Comparison of ENCODE assay signal across 25 cellular contexts in genomic region chr14:102513899-102514772, GRCh38. TPM values are rescaled to one million over a fixed set of nuclear protein-coding genes. Genes with fewer than 3 reads are reported as not detected.
DNase-seq lines count a peak whose midpoint lies in the region; ATAC-seq, FAIRE-seq and TF ChIP-seq lines count a peak whose summit lies in the region.
"Had no signal": no experiment of that assay in that cellular context is flagged by ENCODE, and none has a peak within 500 bp of the region (broad histone marks: within the 10 kb centered on the region; RNA-seq: fewer than 3 reads in every experiment).

No MANE protein-coding gene starts in this region.

- DNase-seq in HTR-8/SVneo (ENCODE audit: insufficient read length, low spot score) (no peak), RWPE2 (ENCODE audit: low spot score) (peak; percentile 70), mesenchymal stem cell (no peak), NCI-H1105 (lab: John Stamatoyannopoulos, UW) (no peak), activated gamma-delta T cell (lab: John Stamatoyannopoulos, UW) (no peak)
- no peak for DNase-seq in NK-92 treated with Interleukin-12 subunit alpha and Interleukin-12 subunit beta, amount 100 ng/mL, for 24 hours (lab: John Stamatoyannopoulos, UW)
- DNase-seq: CD8-positive, alpha-beta memory T cell; DMS 273 treated with DMSO at 0.1 percent for 48 hours; DMS79; EL; GDM1; H9; HFFc6; Kasumi-1; MV-4-11; NCI-H1105 treated with DMSO at 0.1 percent for 48 hours; NCI-H2029; NCI-H2227 treated with DMSO at 0.1 percent for 48 hours; NCI-H526 treated with DMSO at 0.1 percent for 48 hours; RPMI8226; SIG-M5 had no signal

- H3K4ac ChIP-seq in mesenchymal stem cell (ENCODE audit: low read depth in 1 of 2, low read length in 2 of 2): no peak overlapping the region

- no peak overlapping the region for H2AK5ac ChIP-seq in mesenchymal stem cell (ENCODE audit: low read length, severe bottlenecking)

- H3K36me3 ChIP-seq in RWPE2 (ENCODE audit: low read depth): no peaks in the 10 kb centered on the region
- no peaks in the 10 kb centered on the region for H3K36me3 ChIP-seq in mesenchymal stem cell (ENCODE audit: control insufficient read depth in 1 of 2, insufficient read depth in 2 of 2, low read depth in 1 of 2, low read length in 2 of 2)

- H2BK12ac ChIP-seq in mesenchymal stem cell (ENCODE audit: low read length in 2 of 2): no peak overlapping the region

- no peak for ATAC-seq in RWPE2 (ENCODE audit: low read depth)
- ATAC-seq in HG03045 (IDR thresholded peaks at IDR 0.05; ENCODE audit: unreplicated experiment): no peak
- ATAC-seq: GM12878, GM23338 had no signal

- H3K27ac ChIP-seq in RWPE2 (ENCODE audit: poor library complexity, severe bottlenecking) (no peak overlapping the region), mesenchymal stem cell (ENCODE audit: low read length, poor library complexity, severe bottlenecking) (no peak overlapping the region)
- H3K27ac ChIP-seq: SK-N-MC had no signal

- H2BK120ac ChIP-seq in mesenchymal stem cell (ENCODE audit: low read depth, low read length): no peak overlapping the region

- no peak overlapping the region for H3K4me2 ChIP-seq in mesenchymal stem cell (ENCODE audit: low read length, poor library complexity, severe bottlenecking)
- H3K4me2 ChIP-seq: GM23338 had no signal

- WGBS in mesenchymal stem cell: 89% methylated on average over 20 of the region's 21 CpGs

- peak overlapping the region; percentile 64 for H4K91ac ChIP-seq in mesenchymal stem cell (ENCODE audit: low read length)

- H3K79me1 ChIP-seq in mesenchymal stem cell (replicated peaks; ENCODE audit: low read length, poor library complexity, severe bottlenecking): no peaks in the 10 kb centered on the region

- no peaks in the 10 kb centered on the region for H3K27me3 ChIP-seq in RWPE2 (ENCODE audit: insufficient read depth, poor library complexity, severe bottlenecking)
- H3K27me3 ChIP-seq in mesenchymal stem cell (ENCODE audit: control insufficient read depth in 1 of 2, insufficient read depth in 1 of 2, low read length in 2 of 2): no peaks in the 10 kb centered on the region

- H2BK15ac ChIP-seq in mesenchymal stem cell (ENCODE audit: low read depth, poor library complexity, severe bottlenecking): no peak overlapping the region

- H3K18ac ChIP-seq in mesenchymal stem cell (ENCODE audit: low read depth in 1 of 2, low read length in 2 of 2): no peak overlapping the region

- H3K9me3 ChIP-seq in RWPE2 (ENCODE audit: severe bottlenecking) (no peaks in the 10 kb centered on the region), mesenchymal stem cell (ENCODE audit: control insufficient read depth, low read length) (no peaks in the 10 kb centered on the region)

- H3K9ac ChIP-seq in mesenchymal stem cell (ENCODE audit: low read length): no peak overlapping the region

- TF ChIP-seq CTCF in RWPE2 (IDR thresholded peaks at IDR 0.05; ENCODE audit: poor library complexity, severe bottlenecking): no peak

- no peak overlapping the region for H3K23ac ChIP-seq in mesenchymal stem cell (ENCODE audit: low read length in 2 of 2)

- no peak overlapping the region for H2AFZ ChIP-seq in mesenchymal stem cell (ENCODE audit: low read depth, low read length)
- H2AFZ ChIP-seq: GM23338 had no signal

- peak; percentile 54 for FAIRE-seq in HTR-8/SVneo (lab: Jason Lieb, UNC)
- FAIRE-seq: GM12878 had no signal

- no peak overlapping the region for H4K8ac ChIP-seq in mesenchymal stem cell (ENCODE audit: low read length)

- H3K4me1 ChIP-seq in RWPE2 (ENCODE audit: insufficient read depth, poor library complexity, severe bottlenecking) (no peaks in the 10 kb centered on the region), mesenchymal stem cell (ENCODE audit: control insufficient read depth, insufficient read depth, low read depth, low read length) (peaks cover 21% of the 10 kb centered on the region)

- H3K4me3 ChIP-seq in RWPE2 (ENCODE audit: severe bottlenecking) (no peak overlapping the region), mesenchymal stem cell (ENCODE audit: insufficient read depth in 1 of 2, low read depth in 1 of 2, low read length in 2 of 2) (peak overlapping the region in 1 of 2 experiments; percentile 3)
- H3K4me3 ChIP-seq: GM12878, GM23338, SK-N-MC had no signal

- peak overlapping the region in 1 of 2 experiments; percentile 13 for H3K14ac ChIP-seq in mesenchymal stem cell (ENCODE audit: low read length in 2 of 2)

- H2BK5ac ChIP-seq in mesenchymal stem cell (ENCODE audit: low read depth, low read length, poor library complexity, severe bottlenecking): no peak overlapping the region

RNA-seq across cellular contexts. Expression of gene ANKRD9, which starts 4.6 kb away (rescaled TPM):
- polyA plus RNA-seq in mesenchymal stem cell (2013, experiment 1 of 2): 10.3 TPM
- polyA plus RNA-seq in mesenchymal stem cell (2013, experiment 2 of 2): 10.2 TPM
